ENCODE assay signal across 27 cellular contexts in genomic region chr1:58837886-58838285, GRCh38.
"Had no signal": no experiment of that assay in that cellular context is flagged by ENCODE, and none has a peak within 500 bp of the region (broad histone marks: within the 10 kb centered on the region; RNA-seq: fewer than 3 reads in every experiment).

No MANE protein-coding gene starts in this region.

- H3K4me3 ChIP-seq: colonic mucosa, dorsolateral prefrontal cortex, lower lobe of right lung, mucosa of descending colon, right lobe of liver, skin epidermis, stomach, suprapubic skin, transverse colon had no signal

- H3K27me3 ChIP-seq: colonic mucosa, dorsolateral prefrontal cortex, right lobe of liver, stomach, suprapubic skin, transverse colon had no signal

- H3K4me3 Mint-ChIP-seq: activated CD4-positive, alpha-beta T cell treated with anti-CD3 and anti-CD28 coated beads, Interleukin-2, amount 10 ng/mL, durations not matched to agents 7 days and 5 days; activated CD8-positive, alpha-beta memory T cell treated with anti-CD3 and anti-CD28 coated beads, Interleukin-2, amount 10 ng/mL, durations not matched to agents 7 days and 5 days; activated CD8-positive, alpha-beta T cell treated with anti-CD3 and anti-CD28 coated beads for 36 hours; activated T-helper 1 cell treated with anti-CD3 and anti-CD28 coated beads, Interleukin-12 subunit alpha, Interleukin-12 subunit beta, Interleukin-2, Interleukin-4 antibody, amounts not matched to agents 30 ng/mL and 10 ng/mL and 1 ng/mL, durations not matched to agents 14 hours and 24 hours and 36 hours; effector memory CD8-positive, alpha-beta T cell; naive B cell had no signal

- ATAC-seq: activated CD8-positive, alpha-beta memory T cell treated with anti-CD3 and anti-CD28 coated beads, Interleukin-2, amount 10 ng/mL, durations not matched to agents 7 days and 5 days; activated CD8-positive, alpha-beta T cell treated with anti-CD3 and anti-CD28 coated beads for 36 hours; effector memory CD8-positive, alpha-beta T cell; esophagus mucosa; left lobe of liver; lower lobe of right lung; mucosa of descending colon; right lobe of liver had no signal

- DNase-seq: activated CD4-positive, alpha-beta T cell treated with anti-CD3 and anti-CD28 coated beads, Interleukin-2, amount 10 ng/mL, durations not matched to agents 7 days and 5 days; activated CD4-positive, CD25-positive, alpha-beta regulatory T cell treated with anti-CD3 and anti-CD28 coated beads, Interleukin-2, amount 50 U/mL, for 72 hours; activated CD8-positive, alpha-beta memory T cell treated with anti-CD3 and anti-CD28 coated beads, Interleukin-2, amount 10 ng/mL, durations not matched to agents 7 days and 5 days; activated CD8-positive, alpha-beta T cell treated with anti-CD3 and anti-CD28 coated beads for 36 hours; activated gamma-delta T cell; activated naive CD4-positive, alpha-beta T cell treated with anti-CD3 and anti-CD28 coated beads, Interleukin-2, amount 50 U/mL, for 16 hours; activated T-cell treated with anti-CD3 and anti-CD28 coated beads for 4 hours; central memory CD4-positive, alpha-beta T cell; colonic mucosa; dorsolateral prefrontal cortex; effector memory CD8-positive, alpha-beta T cell; foreskin melanocyte; lower lobe of right lung; mesendoderm; mucosa of descending colon; naive B cell; nucleus accumbens; right lobe of liver; stimulated activated CD4-positive, alpha-beta T cell treated with anti-CD3 and anti-CD28 coated beads, Interleukin-1b, Interleukin-23, amount 100 ng/mL, for 48 hours; stomach; transverse colon had no signal

- H3K27ac ChIP-seq: colonic mucosa, lower lobe of right lung, right lobe of liver, skin epidermis, stomach, suprapubic skin, transverse colon, VCaP had no signal

- H3K27ac Mint-ChIP-seq: activated CD4-positive, alpha-beta T cell treated with anti-CD3 and anti-CD28 coated beads, Interleukin-2, amount 10 ng/mL, durations not matched to agents 7 days and 5 days; activated CD8-positive, alpha-beta memory T cell treated with anti-CD3 and anti-CD28 coated beads, Interleukin-2, amount 10 ng/mL, durations not matched to agents 7 days and 5 days; activated CD8-positive, alpha-beta T cell treated with anti-CD3 and anti-CD28 coated beads for 36 hours; activated T-helper 1 cell treated with anti-CD3 and anti-CD28 coated beads, Interleukin-12 subunit alpha, Interleukin-12 subunit beta, Interleukin-2, Interleukin-4 antibody, amounts not matched to agents 30 ng/mL and 10 ng/mL and 1 ng/mL, durations not matched to agents 14 hours and 24 hours and 36 hours; effector memory CD8-positive, alpha-beta T cell had no signal

- H3K4me1 ChIP-seq: colonic mucosa, right lobe of liver, suprapubic skin, transverse colon had no signal

- H3K27me3 Mint-ChIP-seq: activated CD4-positive, alpha-beta T cell treated with anti-CD3 and anti-CD28 coated beads, Interleukin-2, amount 10 ng/mL, durations not matched to agents 7 days and 5 days; activated CD8-positive, alpha-beta memory T cell treated with anti-CD3 and anti-CD28 coated beads, Interleukin-2, amount 10 ng/mL, durations not matched to agents 7 days and 5 days; activated CD8-positive, alpha-beta T cell treated with anti-CD3 and anti-CD28 coated beads for 36 hours; effector memory CD8-positive, alpha-beta T cell had no signal

- H3K4me1 Mint-ChIP-seq: activated CD8-positive, alpha-beta memory T cell treated with anti-CD3 and anti-CD28 coated beads, Interleukin-2, amount 10 ng/mL, durations not matched to agents 7 days and 5 days had no signal

- H3K9me3 Mint-ChIP-seq: activated CD8-positive, alpha-beta T cell treated with anti-CD3 and anti-CD28 coated beads for 36 hours; activated T-helper 1 cell treated with anti-CD3 and anti-CD28 coated beads, Interleukin-12 subunit alpha, Interleukin-12 subunit beta, Interleukin-2, Interleukin-4 antibody, amounts not matched to agents 30 ng/mL and 10 ng/mL and 1 ng/mL, durations not matched to agents 14 hours and 24 hours and 36 hours; effector memory CD8-positive, alpha-beta T cell; naive B cell had no signal
